9 cellular contexts compared by ENCODE assay signal in the genomic region with DNA sequence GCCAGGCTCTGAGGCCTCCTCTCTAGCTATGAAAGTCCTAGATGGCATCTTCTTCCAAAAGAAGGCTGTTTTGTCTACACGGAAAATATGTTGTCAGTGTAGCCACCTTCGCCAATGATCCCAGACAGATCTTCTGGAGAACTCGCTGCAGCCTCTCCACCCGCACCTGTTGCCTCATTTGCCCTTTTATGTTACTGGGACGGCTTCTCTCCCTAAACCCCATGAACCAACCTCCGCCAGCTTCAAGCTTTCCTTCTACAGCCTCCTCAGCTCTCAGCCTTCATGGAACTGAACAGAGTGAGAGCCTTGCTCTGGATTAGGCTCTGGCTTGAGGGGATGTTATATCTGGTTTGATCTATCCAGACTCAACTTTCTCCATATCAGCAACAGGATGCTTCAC. TPM values are rescaled to one million over a fixed set of nuclear protein-coding genes. Genes with fewer than 3 reads are reported as not detected.
"Had no signal": no experiment of that assay in that cellular context is flagged by ENCODE, and none has a peak within 500 bp of the region (broad histone marks: within the 10 kb centered on the region; RNA-seq: fewer than 3 reads in every experiment).

No MANE protein-coding gene starts in this region.

- H3K4me3 ChIP-seq: HAP-1 had no signal

- H3K27me3 Mint-ChIP-seq: IgD-negative memory B cell had no signal

- H3K27ac ChIP-seq: HL-60 had no signal

- DNase-seq: GOT3, H7, KBM-7 had no signal

- H3K4me1 ChIP-seq: HAP-1 had no signal

- H3K4me3 Mint-ChIP-seq: IgD-negative memory B cell had no signal

- H3K9me3 ChIP-seq: HAP-1 had no signal

- H3K9me3 Mint-ChIP-seq: IgD-negative memory B cell had no signal

RNA-seq across cellular contexts. Expression of gene P2RX2, which starts 10.8 kb away (rescaled TPM):
- total RNA-seq: H4, HepG2, HT1080 had no signal
- polyA plus RNA-seq: HepG2, IgD-negative memory B cell had no signal

RNA-seq across cellular contexts. Expression of gene LRCOL1, which starts 18.9 kb away (rescaled TPM):
- total RNA-seq: H4, H7, HepG2, HT1080 had no signal
- polyA plus RNA-seq: HepG2, IgD-negative memory B cell had no signal
